Comparison of ENCODE assay signal across 8 cellular contexts in the genomic region with DNA sequence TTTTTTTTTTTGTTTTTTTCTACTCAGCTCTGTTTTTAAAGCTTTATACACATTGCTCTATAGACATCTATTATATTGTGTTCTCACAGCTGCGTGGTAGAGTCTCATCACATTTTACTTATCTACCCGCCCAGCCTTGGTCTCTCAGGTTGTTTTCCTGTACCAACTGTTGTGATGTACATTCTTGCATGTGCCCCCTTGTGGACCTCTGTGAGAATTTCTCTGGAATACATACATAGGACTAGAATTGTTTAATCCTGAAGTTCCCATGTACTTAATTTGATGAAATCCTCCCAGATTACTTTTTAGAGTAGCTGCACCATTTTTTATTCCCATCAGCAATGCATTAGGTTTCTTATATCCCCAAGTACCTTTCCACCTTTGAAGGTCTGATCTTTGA. TPM values are rescaled to one million over a fixed set of nuclear protein-coding genes. Genes with fewer than 3 reads are reported as not detected.
DNase-seq lines count a peak whose midpoint lies in the region; ATAC-seq and TF ChIP-seq lines count a peak whose summit lies in the region.

No MANE protein-coding gene starts in this region.

- in situ Hi-C loops in astrocyte of the cerebellum (cut with HindIII; ENCODE audit: low sequenced_read_pairs): no loop called here

- no peaks in the 10 kb centered on the region for H3K9me3 ChIP-seq in MG63

- no peaks in the 10 kb centered on the region for H3K27me3 ChIP-seq in MG63

- no peaks in the 10 kb centered on the region for H3K27me3 Mint-ChIP-seq in mesothelial cell of epicardium (ENCODE audit: low read depth)

- H3K9me3 Mint-ChIP-seq in mesothelial cell of epicardium: no peaks in the 10 kb centered on the region

- H3K27ac Mint-ChIP-seq in mesothelial cell of epicardium: no peak overlapping the region

- H3K4me3 Mint-ChIP-seq in mesothelial cell of epicardium: no peak overlapping the region

- peaks cover 9% of the 10 kb centered on the region for H3K4me1 Mint-ChIP-seq in mesothelial cell of epicardium

- DNase-seq in SHP77 (lab: John Stamatoyannopoulos, UW) (peak; percentile 40 to 66), SHP77 treated with DMSO at 0.1 percent for 48 hours (lab: John Stamatoyannopoulos, UW) (no peak), MG63 (peak; percentile 3), astrocyte of the cerebellum (ENCODE audit: low read depth) (no peak), mesothelial cell of epicardium (ENCODE audit: low spot score in 2 of 2, unreplicated experiment in 2 of 2) (no peak), GOT3 (lab: John Stamatoyannopoulos, UW) (no peak), hepatic stellate cell (ENCODE audit: low spot score) (no peak)

- TF ChIP-seq CTCF in astrocyte of the cerebellum (IDR thresholded peaks at IDR 0.05; ENCODE audit: low read depth, low read length, missing control alignments) (peak; percentile 47), mesothelial cell of epicardium (IDR thresholded peaks at IDR 0.05; ENCODE audit: unreplicated experiment) (peak; percentile 54)

- no peak for ATAC-seq in HG03095 (IDR thresholded peaks at IDR 0.05; ENCODE audit: unreplicated experiment)

- H3K36me3 Mint-ChIP-seq in mesothelial cell of epicardium: no peaks in the 10 kb centered on the region

- H3K4me3 ChIP-seq in MG63: no peak overlapping the region
- no peak overlapping the region for H3K4me3 ChIP-seq in astrocyte of the cerebellum (ENCODE audit: low read depth, low read length)

- H3K36me3 ChIP-seq in MG63: no peaks in the 10 kb centered on the region

RNA-seq across cellular contexts. Expression of a gene that starts 40.4 kb away (rescaled TPM):
- not detected in 2 replicates for total RNA-seq in MG63 (2014; rRNA removed; shearing (Covaris generic); ENCODE audit: low replicate concordance)
- not detected in 3 replicates for total RNA-seq in mesothelial cell of epicardium

Comparison
In these comparisons a context has a peak if more than half of its experiments do, and no peak if none do; other contexts are left out.
1. DNase-seq: peak in SHP77 (2 of 2) and MG63 (single experiment); none in SHP77 treated with DMSO at 0.1 percent for 48 hours (single experiment), astrocyte of the cerebellum (single experiment), mesothelial cell of epicardium (0 of 2), GOT3 (single experiment) and hepatic stellate cell (single experiment).